ENCODE assay signal across 7 cellular contexts in the genomic region with DNA sequence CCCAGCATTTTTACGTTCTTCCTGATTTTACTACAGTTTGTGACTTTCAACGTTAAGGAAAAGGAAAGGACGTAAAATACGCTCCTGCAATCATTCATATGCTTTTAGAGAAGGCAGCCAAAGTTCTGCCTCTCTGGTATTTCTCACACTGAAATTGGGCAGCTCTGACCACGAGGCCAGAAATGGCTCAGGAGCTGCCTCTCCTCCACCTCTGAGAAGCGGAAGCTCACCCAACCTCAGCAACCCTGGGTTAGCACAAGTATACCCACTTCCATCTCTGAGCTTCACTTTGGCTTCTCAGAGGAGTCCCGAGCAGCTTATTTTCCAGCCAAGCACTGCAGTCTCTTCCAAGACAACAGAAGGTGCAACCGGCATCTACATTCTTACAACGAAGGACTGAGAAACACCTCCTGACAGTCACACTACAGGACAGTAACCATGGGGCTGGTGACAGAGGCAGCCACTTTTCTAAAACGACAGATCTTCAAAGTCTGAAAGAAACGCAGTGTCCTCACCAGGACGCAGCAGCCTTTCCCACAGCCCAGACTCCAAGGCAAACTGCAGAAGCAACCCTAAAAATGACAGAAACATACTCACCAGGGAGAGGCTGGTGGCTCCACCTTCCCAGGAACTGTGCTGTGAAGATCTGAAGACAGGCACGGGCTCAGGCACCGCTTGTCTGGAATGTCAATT.
DNase-seq lines count a peak whose midpoint lies in the region; ATAC-seq, FAIRE-seq and TF ChIP-seq lines count a peak whose summit lies in the region.
"Not testable (repeated sequence)": the region's sequence is repeated elsewhere in the genome, so short reads cannot be mapped to it uniquely, and the experiment has no call there.

No MANE protein-coding gene starts in this region.

- peaks cover 20% of the 10 kb centered on the region for H3K4me1 ChIP-seq in keratinocyte (ENCODE audit: control insufficient read depth, extremely low read depth, insufficient read depth, low read length)

- not testable (repeated sequence) for H2AFZ ChIP-seq in keratinocyte (ENCODE audit: control insufficient read depth, low read length)

- FAIRE-seq in keratinocyte (lab: Jason Lieb, UNC), result not testable (repeated sequence)

- not testable (repeated sequence) for H3K9me3 Mint-ChIP-seq in activated T-cell treated with anti-CD3 and anti-CD28 coated beads, Interleukin-2, amount 50 U/mL, for 4 hours

- H3K4me2 ChIP-seq in keratinocyte (ENCODE audit: control insufficient read depth, extremely low read depth, insufficient read depth, low read depth, low read length), result not testable (repeated sequence)

- not testable (repeated sequence) for TF ChIP-seq POLR2A in NB4 (IDR thresholded peaks at IDR 0.05; ENCODE audit: extremely low read depth, insufficient read length)

- peaks cover 19% of the 10 kb centered on the region for H3K4me1 Mint-ChIP-seq in activated T-cell treated with anti-CD3 and anti-CD28 coated beads, Interleukin-2, amount 50 U/mL, for 4 hours (ENCODE audit: low read depth)

- intact Hi-C loops in dorsolateral prefrontal cortex (cut with DNase I), result not testable (repeated sequence)

- not testable (repeated sequence) for H3K27me3 Mint-ChIP-seq in activated T-cell treated with anti-CD3 and anti-CD28 coated beads, Interleukin-2, amount 50 U/mL, for 4 hours (ENCODE audit: low read depth)

- ATAC-seq in GM19025 (IDR thresholded peaks at IDR 0.05; ENCODE audit: low read depth, unreplicated experiment) (peak; percentile 17), HG02763 (IDR thresholded peaks at IDR 0.05; ENCODE audit: unreplicated experiment) (peak; percentile 44)
- ATAC-seq in activated T-cell treated with anti-CD3 and anti-CD28 coated beads, Interleukin-2, amount 50 U/mL, for 4 hours, result peak; percentile 15 to 38

- H3K27ac ChIP-seq in dorsolateral prefrontal cortex, result peak overlapping the region in 12 of 59 donors; percentile 26 to 63 (median 38)
- peak overlapping the region; percentile 63 for H3K27ac ChIP-seq in keratinocyte (ENCODE audit: control insufficient read depth, insufficient read depth, low read length)

- DNase-seq in NB4 (ENCODE audit: low read depth); activated T-cell treated with anti-CD3 and anti-CD28 coated beads, Interleukin-2, amount 50 U/mL, for 4 hours; dorsolateral prefrontal cortex; keratinocyte (ENCODE audit: low read depth, low spot score); retinal pigment epithelial cell (ENCODE audit: low read depth): not testable (repeated sequence)

- H3K27me3 ChIP-seq in dorsolateral prefrontal cortex; keratinocyte (ENCODE audit: control insufficient read depth, extremely low read depth, insufficient read depth, low read length): not testable (repeated sequence)

- H3K4me3 ChIP-seq in NB4 (ENCODE audit: low read depth, low read length), result peak overlapping the region; percentile 58
- H3K4me3 ChIP-seq in dorsolateral prefrontal cortex, result peak overlapping the region in 39 of 59 donors; percentile 7 to 54 (median 38)
- H3K4me3 ChIP-seq in keratinocyte (ENCODE audit: control insufficient read depth in 2 of 3, extremely low read depth in 1 of 3, insufficient read depth in 2 of 3, low read depth in 1 of 3, low read length in 3 of 3), result peak overlapping the region; percentile 44 to 61 (median 47)
- H3K4me3 ChIP-seq in retinal pigment epithelial cell (ENCODE audit: low read length), result peak overlapping the region; percentile 51

- dilution Hi-C loops in keratinocyte (cut with MboI; ENCODE audit: extremely low pct_ligation_motif_present, low sequenced_read_pairs), result not testable (repeated sequence)

- not testable (repeated sequence) for H3K9me1 ChIP-seq in keratinocyte (ENCODE audit: control insufficient read depth, extremely low read depth, insufficient read depth, low read length)

- H3K9ac ChIP-seq in keratinocyte (ENCODE audit: control insufficient read depth, extremely low read depth, insufficient read depth, low read length), result peak overlapping the region; percentile 66

- H3K79me2 ChIP-seq in keratinocyte (ENCODE audit: control insufficient read depth, insufficient read depth, low read length), result peaks cover 31% of the 10 kb centered on the region

- not testable (repeated sequence) for H3K9me3 ChIP-seq in keratinocyte (ENCODE audit: control insufficient read depth, low read depth, low read length)

- not testable (repeated sequence) for H3K36me3 Mint-ChIP-seq in activated T-cell treated with anti-CD3 and anti-CD28 coated beads, Interleukin-2, amount 50 U/mL, for 4 hours (ENCODE audit: insufficient read depth)

- H4K20me1 ChIP-seq in keratinocyte (ENCODE audit: control insufficient read depth, extremely low read depth, insufficient read depth, low read length), result not testable (repeated sequence)

- H3K4me3 Mint-ChIP-seq in activated T-cell treated with anti-CD3 and anti-CD28 coated beads, Interleukin-2, amount 50 U/mL, for 4 hours, result peak overlapping the region; percentile 73

- H3K36me3 ChIP-seq in keratinocyte (ENCODE audit: control insufficient read depth in 2 of 2, extremely low read depth in 1 of 2, insufficient read depth in 2 of 2, low read length in 2 of 2), result not testable (repeated sequence)

- not testable (repeated sequence) for TF ChIP-seq CTCF in NB4 (IDR thresholded peaks at IDR 0.05; ENCODE audit: low read depth, low read length); dorsolateral prefrontal cortex (IDR thresholded peaks at IDR 0.05 in 54 of 56, conservative IDR thresholded peaks at IDR 0.05 in 2 of 56; ENCODE audit: low read depth in 1 of 56, partially characterized antibody in 56 of 56); keratinocyte (optimal IDR thresholded peaks at IDR 0.05 in 1 of 3, IDR thresholded peaks at IDR 0.05 in 1 of 3, conservative IDR thresholded peaks at IDR 0.05 in 1 of 3; ENCODE audit: extremely low read depth in 1 of 3, insufficient read depth in 2 of 3, low read length in 3 of 3); retinal pigment epithelial cell (conservative IDR thresholded peaks at IDR 0.05; ENCODE audit: low read depth, low read length)
